In genomic region chrX:149903889-149904748, GRCh38 we compare ENCODE assay signal across 8 cellular contexts. TPM values are rescaled to one million over a fixed set of nuclear protein-coding genes. Genes with fewer than 3 reads are reported as not detected.
DNase-seq lines count a peak whose midpoint lies in the region; ATAC-seq and TF ChIP-seq lines count a peak whose summit lies in the region.

No MANE protein-coding gene starts in this region.

- H3K4me3 ChIP-seq in spleen: peak overlapping the region in 1 of 8 donors; percentile 10

- WGBS in spleen, 5 donors: 16 to 50% (median 27%) methylated on average over 4 to 6 of the region's 6 CpGs

- no peaks in the 10 kb centered on the region for H3K27me3 ChIP-seq in spleen (replicated peaks in 1 of 7)

- H3K4me1 ChIP-seq in spleen: no peaks in the 10 kb centered on the region

- H3K36me3 Mint-ChIP-seq in T-helper 1 cell treated with Interleukin-12 subunit alpha and Interleukin-12 subunit beta and Interleukin-4 antibody, amounts not matched to agents 30 μg/mL and 1 μg/mL, for 36 hours (ENCODE audit: low read depth): no peaks in the 10 kb centered on the region
- H3K36me3 Mint-ChIP-seq in activated CD4-positive, alpha-beta memory T cell treated with anti-CD3 and anti-CD28 coated beads, Interleukin-2, amount 10 ng/mL, durations not matched to agents 7 days and 5 days (ENCODE audit: low read depth): no peaks in the 10 kb centered on the region
- H3K36me3 Mint-ChIP-seq in mesothelial cell of epicardium: no peaks in the 10 kb centered on the region

- POLR2A ChIA-PET in activated CD4-positive, alpha-beta memory T cell treated with anti-CD3 and anti-CD28 coated beads, Interleukin-2, amount 10 ng/mL, durations not matched to agents 7 days and 5 days (lab: Charles Lee): no interaction called here

- no peaks in the 10 kb centered on the region for H3K27me3 Mint-ChIP-seq in T-helper 1 cell treated with Interleukin-12 subunit alpha and Interleukin-12 subunit beta and Interleukin-4 antibody, amounts not matched to agents 30 μg/mL and 1 μg/mL, for 36 hours (ENCODE audit: low read depth)
- peaks cover 5% of the 10 kb centered on the region for H3K27me3 Mint-ChIP-seq in activated CD4-positive, alpha-beta memory T cell treated with anti-CD3 and anti-CD28 coated beads, Interleukin-2, amount 10 ng/mL, durations not matched to agents 7 days and 5 days
- H3K27me3 Mint-ChIP-seq in mesothelial cell of epicardium (ENCODE audit: low read depth): no peaks in the 10 kb centered on the region

- no peaks in the 10 kb centered on the region for H3K9me3 Mint-ChIP-seq in T-helper 1 cell treated with Interleukin-12 subunit alpha and Interleukin-12 subunit beta and Interleukin-4 antibody, amounts not matched to agents 30 μg/mL and 1 μg/mL, for 36 hours
- no peaks in the 10 kb centered on the region for H3K9me3 Mint-ChIP-seq in activated CD4-positive, alpha-beta memory T cell treated with anti-CD3 and anti-CD28 coated beads, Interleukin-2, amount 10 ng/mL, durations not matched to agents 7 days and 5 days
- H3K9me3 Mint-ChIP-seq in mesothelial cell of epicardium: peaks cover 18% of the 10 kb centered on the region

- TF ChIP-seq CTCF in mesothelial cell of epicardium (IDR thresholded peaks at IDR 0.05; ENCODE audit: unreplicated experiment): no peak
- TF ChIP-seq CTCF in spleen (IDR thresholded peaks at IDR 0.05 in 8 of 11, conservative IDR thresholded peaks at IDR 0.05 in 3 of 11): no peak

- TF ChIP-seq POLR2A in spleen (IDR thresholded peaks at IDR 0.05): no peak

- CTCF ChIA-PET in activated CD4-positive, alpha-beta memory T cell treated with anti-CD3 and anti-CD28 coated beads, Interleukin-2, amount 10 ng/mL, durations not matched to agents 7 days and 5 days (lab: Charles Lee): interaction anchor here (0.5 kb wide), 1 partner anchor 153 kb away, joined by 4 read pairs; no protein-coding TSS in a partner anchor

- peak overlapping the region in 2 of 8 donors; percentile 29 to 38 for H3K27ac ChIP-seq in spleen

- intact Hi-C loops in spleen (cut with DNase I; ENCODE audit: low total_unique reads): no loop called here

- H3K27ac Mint-ChIP-seq in T-helper 1 cell treated with Interleukin-12 subunit alpha and Interleukin-12 subunit beta and Interleukin-4 antibody, amounts not matched to agents 30 μg/mL and 1 μg/mL, for 36 hours: peak overlapping the region; percentile 85
- no peak overlapping the region for H3K27ac Mint-ChIP-seq in activated CD4-positive, alpha-beta memory T cell treated with anti-CD3 and anti-CD28 coated beads, Interleukin-2, amount 10 ng/mL, durations not matched to agents 7 days and 5 days
- H3K27ac Mint-ChIP-seq in mesothelial cell of epicardium: peak overlapping the region; percentile 62

- no peak for DNase-seq in T-helper 1 cell
- DNase-seq in activated CD4-positive, alpha-beta memory T cell treated with anti-CD3 and anti-CD28 coated beads, Interleukin-2, amount 10 ng/mL, durations not matched to agents 7 days and 5 days: no peak
- DNase-seq in mesothelial cell of epicardium (ENCODE audit: low spot score in 2 of 2, unreplicated experiment in 2 of 2): no peak
- no peak for DNase-seq in NCI-H1417 (lab: John Stamatoyannopoulos, UW)
- no peak for DNase-seq in NCI-H2171 (lab: John Stamatoyannopoulos, UW)
- DNase-seq in spleen: no peak

- peak overlapping the region; percentile 72 for H3K4me3 Mint-ChIP-seq in T-helper 1 cell treated with Interleukin-12 subunit alpha and Interleukin-12 subunit beta and Interleukin-4 antibody, amounts not matched to agents 30 μg/mL and 1 μg/mL, for 36 hours
- peak overlapping the region; percentile 48 for H3K4me3 Mint-ChIP-seq in activated CD4-positive, alpha-beta memory T cell treated with anti-CD3 and anti-CD28 coated beads, Interleukin-2, amount 10 ng/mL, durations not matched to agents 7 days and 5 days
- H3K4me3 Mint-ChIP-seq in mesothelial cell of epicardium: peak overlapping the region; percentile 36

- H3K4me1 Mint-ChIP-seq in T-helper 1 cell treated with Interleukin-12 subunit alpha and Interleukin-12 subunit beta and Interleukin-4 antibody, amounts not matched to agents 30 μg/mL and 1 μg/mL, for 36 hours (ENCODE audit: low read depth): peaks cover 17% of the 10 kb centered on the region
- H3K4me1 Mint-ChIP-seq in activated CD4-positive, alpha-beta memory T cell treated with anti-CD3 and anti-CD28 coated beads, Interleukin-2, amount 10 ng/mL, durations not matched to agents 7 days and 5 days: peaks cover 6% of the 10 kb centered on the region
- peaks cover 4% of the 10 kb centered on the region for H3K4me1 Mint-ChIP-seq in mesothelial cell of epicardium

- H3K36me3 ChIP-seq in spleen: no peaks in the 10 kb centered on the region

- ATAC-seq in HG03025 (IDR thresholded peaks at IDR 0.05; ENCODE audit: low FRiP score, unreplicated experiment): peak; percentile 93

- H3K9me3 ChIP-seq in spleen: no peaks in the 10 kb centered on the region

RNA-seq across cellular contexts. Expression of gene MAGEA8, which starts 23.1 kb away (rescaled TPM):
- total RNA-seq in activated CD4-positive, alpha-beta memory T cell treated with anti-CD3 and anti-CD28 coated beads, Interleukin-2, amount 10 ng/mL, durations not matched to agents 7 days and 5 days: not detected
- total RNA-seq in mesothelial cell of epicardium (not detected in 3 replicates), spleen (not detected)
- not detected for polyA plus RNA-seq in spleen

RNA-seq across cellular contexts. Expression of gene HSFX4, which starts 25.3 kb away (rescaled TPM):
- total RNA-seq in activated CD4-positive, alpha-beta memory T cell treated with anti-CD3 and anti-CD28 coated beads, Interleukin-2, amount 10 ng/mL, durations not matched to agents 7 days and 5 days: not detected
- total RNA-seq in mesothelial cell of epicardium: not detected in 3 replicates
- total RNA-seq in spleen: not detected
- not detected for polyA plus RNA-seq in spleen

RNA-seq across cellular contexts. Expression of gene EOLA2, which starts 34.2 kb away (rescaled TPM):
- total RNA-seq in activated CD4-positive, alpha-beta memory T cell treated with anti-CD3 and anti-CD28 coated beads, Interleukin-2, amount 10 ng/mL, durations not matched to agents 7 days and 5 days: 10 to 100 TPM; 40.6 to 45.0 TPM
- total RNA-seq in mesothelial cell of epicardium (36.3 to 42.5 TPM (median 39.3 TPM) in 3 replicates), spleen (10 to 100 TPM; 14.9 to 44.8 (median 32.9) TPM)
- 10 to 100 TPM; 23.8 to 55.3 (median 39.4) TPM for polyA plus RNA-seq in spleen
